9 cellular contexts compared by ENCODE assay signal in genomic region chr16:709651-710499, GRCh38. TPM values are rescaled to one million over a fixed set of nuclear protein-coding genes. Genes with fewer than 3 reads are reported as not detected.
A peak's percentile ranks its signal among the peaks of the same experiment; 100 is the strongest.
DNase-seq lines count a peak whose midpoint lies in the region; ATAC-seq and TF ChIP-seq lines count a peak whose summit lies in the region.
"Had no signal": no experiment of that assay in that cellular context is flagged by ENCODE, and none has a peak within 500 bp of the region (broad histone marks: within the 10 kb centered on the region; RNA-seq: fewer than 3 reads in every experiment).

No MANE protein-coding gene starts in this region.

- peaks cover 56% of the 10 kb centered on the region for H3K27me3 Mint-ChIP-seq in GM23338 (ENCODE audit: insufficient read depth, low read depth, poor library complexity)

- no peak overlapping the region; the same call in 2 of the 3 replicates for H3K4me3 Mint-ChIP-seq in GM23338

- peak; percentile 3; the same call in 2 of the 3 replicates for ATAC-seq in GM23338
- no peak for ATAC-seq in HG03280 (IDR thresholded peaks at IDR 0.05; ENCODE audit: unreplicated experiment)

- no peak overlapping the region for H3K4me3 ChIP-seq in GM23338
- H3K4me3 ChIP-seq in suprapubic skin = no peak overlapping the region

- H3K79me2 ChIP-seq in GM23338 (replicated peaks; ENCODE audit: insufficient read depth) = no peaks in the 10 kb centered on the region

- 30% methylated on average over 14 of the region's 29 CpGs for WGBS in suprapubic skin

- H2AFZ ChIP-seq in GM23338 = no peak overlapping the region

- H3K27ac ChIP-seq in GM23338 (ENCODE audit: low read depth) = no peak overlapping the region
- no peak overlapping the region for H3K27ac ChIP-seq in suprapubic skin

- H3K4me1 ChIP-seq in GM23338 (ENCODE audit: insufficient read depth) (no peaks in the 10 kb centered on the region), suprapubic skin (peaks cover 33% of the 10 kb centered on the region)

- peaks cover 68% of the 10 kb centered on the region for H3K27me3 ChIP-seq in GM23338 (ENCODE audit: insufficient read depth)
- peaks cover 79% of the 10 kb centered on the region for H3K27me3 ChIP-seq in suprapubic skin

- no peak for TF ChIP-seq EP300 in suprapubic skin (IDR thresholded peaks at IDR 0.05)

- TF ChIP-seq CTCF in GM23338 (conservative IDR thresholded peaks at IDR 0.05; ENCODE audit: low read depth in 2 of 2) = 0 out of 4 replicates have a peak, but pooled peaks of 1 of the 2 experiments have one; percentile 13
- TF ChIP-seq CTCF in suprapubic skin (IDR thresholded peaks at IDR 0.05) = no peak

- no peak for TF ChIP-seq POLR2A in suprapubic skin (IDR thresholded peaks at IDR 0.05)

- H3K36me3 ChIP-seq in GM23338 (ENCODE audit: insufficient read depth) = no peaks in the 10 kb centered on the region
- no peaks in the 10 kb centered on the region for H3K36me3 ChIP-seq in suprapubic skin

- no peak overlapping the region for H3K4me2 ChIP-seq in GM23338

- H3F3A ChIP-seq in GM23338 (replicated peaks; ENCODE audit: low read depth) = 0 out of 2 replicates have a peak, but pooled peaks cover 6% of the 10 kb centered on the region

- H4K20me1 ChIP-seq in GM23338 (replicated peaks; ENCODE audit: insufficient read depth) = no peaks in the 10 kb centered on the region

- H3K9me2 ChIP-seq in GM23338 (ENCODE audit: insufficient read depth) = no peaks in the 10 kb centered on the region

- H3K9me3 ChIP-seq in suprapubic skin = no peaks in the 10 kb centered on the region

- DNase-seq in GM23338 (ENCODE audit: low spot score) (peak; percentile 79), NCI-H2171 (lab: John Stamatoyannopoulos, UW) (peak; percentile 86), cerebellar cortex (ENCODE audit: low spot score) (peak; percentile 98), occipital lobe (lab: John Stamatoyannopoulos, UW) (peak; percentile 90), GM19238 (ENCODE audit: insufficient read length, low spot score) (no peak), suprapubic skin (ENCODE audit: low spot score in 2 of 2) (no peak)
- no peak for DNase-seq in stimulated activated naive CD4-positive, alpha-beta T cell (lab: John Stamatoyannopoulos, UW)

- no peak overlapping the region for H3K27ac Mint-ChIP-seq in GM23338
- H3K27ac Mint-ChIP-seq: IgD-negative memory B cell had no signal

- peaks cover 4% of the 10 kb centered on the region; the same call in 1 of the 3 replicates for H3K9me3 Mint-ChIP-seq in GM23338
- H3K9me3 Mint-ChIP-seq: IgD-negative memory B cell had no signal

- no peaks in the 10 kb centered on the region; the same call in 2 of the 3 replicates for H3K4me1 Mint-ChIP-seq in GM23338

- no peaks in the 10 kb centered on the region for H3K36me3 Mint-ChIP-seq in GM23338 (ENCODE audit: low read depth)
- H3K36me3 Mint-ChIP-seq: IgD-negative memory B cell had no signal

TF ChIP-seq in GM23338, 12 proteins besides CTCF, POLR2A, EP300 and RAD21:
- TF ChIP-seq ZNF114 (CRISPR knock-in tag; IDR thresholded peaks at IDR 0.05) = no peak
- no peak for TF ChIP-seq REST (IDR thresholded peaks at IDR 0.05; ENCODE audit: unreplicated experiment)
- TF ChIP-seq EZH2phosphoT487 (IDR thresholded peaks at IDR 0.05; ENCODE audit: unreplicated experiment) = no peak
- TF ChIP-seq JUNB (IDR thresholded peaks at IDR 0.05; ENCODE audit: unreplicated experiment) = no peak
- TF ChIP-seq POLR2AphosphoS5 (IDR thresholded peaks at IDR 0.05; ENCODE audit: low read depth) = no peak

RNA-seq across cellular contexts. Expression of gene FBXL16, which starts 4.3 kb away (rescaled TPM):
- 10.6 and 12.6 TPM in 2 replicates for total RNA-seq in GM23338 (2014; rRNA removed; shearing (Covaris generic))
- 7.9 and 8.9 TPM in 2 replicates for polyA plus RNA-seq in GM23338 (2016; fragmentation: Nextera tagmentation; extraction: Ambion mirVana)
- total RNA-seq in occipital lobe (3.7 TPM), suprapubic skin (10 to 100 TPM; 13.7 to 23.1 (median 17.9) TPM)

RNA-seq across cellular contexts. Expression of gene METRN, which starts 5.0 kb away (rescaled TPM):
- 33.0 and 36.9 TPM in 2 replicates for total RNA-seq in GM23338 (2014; rRNA removed; shearing (Covaris generic))
- polyA plus RNA-seq in GM23338 (2016; fragmentation: Nextera tagmentation; extraction: Ambion mirVana) = 18.7 and 28.9 TPM in 2 replicates
- total RNA-seq in occipital lobe (16.7 TPM), suprapubic skin (10 to 100 TPM; 10.0 to 30.9 (median 15.8) TPM)

RNA-seq across cellular contexts. Expression of gene ANTKMT, which starts 11.1 kb away (rescaled TPM):
- total RNA-seq in GM23338 (2014; rRNA removed; shearing (Covaris generic)) = 23.8 and 37.1 TPM in 2 replicates
- polyA plus RNA-seq in GM23338 (2016; fragmentation: Nextera tagmentation; extraction: Ambion mirVana) = 37.2 and 59.0 TPM in 2 replicates
- 11.5 TPM for total RNA-seq in occipital lobe
- 10 to 100 TPM; 13.0 to 29.4 (median 23.8) TPM for total RNA-seq in suprapubic skin

RNA-seq across cellular contexts. Expression of gene CCDC78, which starts 16.4 kb away (rescaled TPM):
- 3.5 and 12.6 TPM in 2 replicates for total RNA-seq in GM23338 (2014; rRNA removed; shearing (Covaris generic))
- 8.7 and 10.5 TPM in 2 replicates for polyA plus RNA-seq in GM23338 (2016; fragmentation: Nextera tagmentation; extraction: Ambion mirVana)
- total RNA-seq in occipital lobe (4.2 TPM), suprapubic skin (1 to 10 TPM in 1 of 4 donors, under 1 TPM in 2, not detected in 1; 0.64 to 2.4 (median 0.83) TPM)

RNA-seq across cellular contexts. Expression of gene HAGHL, which starts 17.0 kb away (rescaled TPM):
- total RNA-seq in GM23338 (2014; rRNA removed; shearing (Covaris generic)) = 19.1 and 21.6 TPM in 2 replicates
- polyA plus RNA-seq in GM23338 (2016; fragmentation: Nextera tagmentation; extraction: Ambion mirVana) = 35.3 and 45.2 TPM in 2 replicates
- total RNA-seq in occipital lobe (7.0 TPM), suprapubic skin (1 to 10 TPM; 3.2 to 7.1 (median 4.8) TPM)

Comparison
In these comparisons a context has a peak if more than half of its experiments do, and no peak if none do; other contexts are left out.
1. DNase-seq: peak in GM23338 (single experiment), NCI-H2171 (single experiment), cerebellar cortex (single experiment) and occipital lobe (single experiment); none in GM19238 (single experiment), suprapubic skin (0 of 2) and stimulated activated naive CD4-positive, alpha-beta T cell (0 of 6).